24 cellular contexts compared by ENCODE assay signal in genomic region chr9:130914417-130915095, GRCh38. TPM values are rescaled to one million over a fixed set of nuclear protein-coding genes. Genes with fewer than 3 reads are reported as not detected.
DNase-seq lines count a peak whose midpoint lies in the region; ATAC-seq, FAIRE-seq and TF ChIP-seq lines count a peak whose summit lies in the region.
"Had no signal": no experiment of that assay in that cellular context is flagged by ENCODE, and none has a peak within 500 bp of the region (broad histone marks: within the 10 kb centered on the region; RNA-seq: fewer than 3 reads in every experiment).

No MANE protein-coding gene starts in this region.

- H3K56ac ChIP-seq in H9 (ENCODE audit: insufficient read length, low read depth, low read length), result no peak overlapping the region

- no peak overlapping the region for H4K91ac ChIP-seq in H9 (ENCODE audit: insufficient read length, low read depth, low read length)
- peak overlapping the region; percentile 92 for H4K91ac ChIP-seq in neuronal stem cell (ENCODE audit: low read depth, low read length, poor library complexity)

- no peak overlapping the region for H3K18ac ChIP-seq in H9 (ENCODE audit: insufficient read length, low read depth, low read length)
- H3K18ac ChIP-seq in neuronal stem cell (ENCODE audit: low read length), result peak overlapping the region; percentile 52

- RAD21 ChIA-PET in GM12878 (lab: Charles Lee; ENCODE audit: unreplicated experiment), result no interaction called here

- H2BK120ac ChIP-seq in H9 (ENCODE audit: low read depth, low read length, poor library complexity, severe bottlenecking) (no peak overlapping the region), neuronal stem cell (ENCODE audit: low read depth, low read length) (no peak overlapping the region)

- H4K8ac ChIP-seq in H9 (replicated peaks; ENCODE audit: insufficient read length, low read depth, low read length) (no peak overlapping the region), neuronal stem cell (ENCODE audit: low read depth, low read length) (no peak overlapping the region)

- no peak for TF ChIP-seq POLR2A in GM12878 (IDR thresholded peaks at IDR 0.05; ENCODE audit: low read depth, low read length)

- no peaks in the 10 kb centered on the region for H3K36me3 Mint-ChIP-seq in H9 (ENCODE audit: insufficient read depth in 1 of 3, low read depth in 3 of 3)
- H3K36me3 Mint-ChIP-seq: CD8-positive, alpha-beta memory T cell had no signal

- H3K23me2 ChIP-seq in H9 (ENCODE audit: insufficient read length, low read depth, low read length, poor library complexity, severe bottlenecking), result no peaks in the 10 kb centered on the region

- CTCF ChIA-PET in GM12878 (lab: Yijun Ruan, JAX), result interaction anchor here (0.7 to 1.1 kb wide), 2 partner anchors 50 to 215 kb away, joined by 3 read pairs; no protein-coding TSS in a partner anchor

- H3K4me3 Mint-ChIP-seq in H9, result no peak overlapping the region
- H3K4me3 Mint-ChIP-seq: CD8-positive, alpha-beta memory T cell had no signal

- H3K27ac Mint-ChIP-seq in H9, result no peak overlapping the region
- H3K27ac Mint-ChIP-seq: CD8-positive, alpha-beta memory T cell had no signal

- H3K27me3 Mint-ChIP-seq in H9 (ENCODE audit: low read depth), result no peaks in the 10 kb centered on the region

- H3K4ac ChIP-seq in H9 (ENCODE audit: low read depth, low read length) (no peak overlapping the region), neuronal stem cell (ENCODE audit: low read length) (peak overlapping the region; percentile 66)

- WGBS in H9 (ENCODE audit: extremely low coverage, insufficient read length, low lambda C conversion rate), result no CpG with 5 or more reads among the region's 24 CpGs
- 38% methylated on average over 24 of the region's 24 CpGs for WGBS in GM12878 (ENCODE audit: insufficient coverage, insufficient replicate concordance, low lambda C conversion rate, missing lambda C conversion rate)
- no CpG with 5 or more reads among the region's 24 CpGs for WGBS in neuronal stem cell (ENCODE audit: extremely low coverage in 2 of 2, insufficient read length in 2 of 2, insufficient replicate concordance in 1 of 2), 2 donors

- no TSS peak for BruUV-seq in GM12878 (replicated peaks; lab: Mats Ljungman, UMichigan)

- no peaks in the 10 kb centered on the region for H3K9me3 Mint-ChIP-seq in H9
- H3K9me3 Mint-ChIP-seq: CD8-positive, alpha-beta memory T cell had no signal

- POLR2A ChIA-PET in GM12878 (lab: Charles Lee), result no interaction called here

- ATAC-seq in GM12878 (peak; percentile 21; the same call in 2 of the 3 replicates), left ventricle myocardium superior (no peak)

- H2BK15ac ChIP-seq in H9 (ENCODE audit: low read depth, low read length) (no peak overlapping the region), neuronal stem cell (ENCODE audit: low read length) (peak overlapping the region; percentile 94)

- no peak overlapping the region for H3K27ac ChIP-seq in H9 (ENCODE audit: insufficient read length, low read depth, low read length)
- no peak overlapping the region for H3K27ac ChIP-seq in GM12878 (ENCODE audit: control insufficient read depth, insufficient read depth)
- no peak overlapping the region for H3K27ac ChIP-seq in neuronal stem cell (replicated peaks; ENCODE audit: low read length)
- no peak overlapping the region for H3K27ac ChIP-seq in kidney (ENCODE audit: low read depth in 2 of 2, low read length in 2 of 2)
- H3K27ac ChIP-seq in colonic mucosa, result no peak overlapping the region
- H3K27ac ChIP-seq: C4-2B, Peyer's patch, SJSA1 had no signal

- no peak overlapping the region for H4K5ac ChIP-seq in H9 (ENCODE audit: insufficient read length, low read depth, low read length)

- in situ Hi-C loops in GM12878 (cut with MboI), result no loop called here

- H2BK12ac ChIP-seq in H9 (ENCODE audit: insufficient read length, low read depth, low read length) (no peak overlapping the region), neuronal stem cell (ENCODE audit: low read length) (peak overlapping the region; percentile 16)

- H3K14ac ChIP-seq in H9 (ENCODE audit: insufficient read depth, low read length), result peak overlapping the region; percentile 37; the same call in 1 of the 2 replicates
- H3K14ac ChIP-seq in neuronal stem cell (ENCODE audit: low read length), result peak overlapping the region; percentile 47

- no peaks in the 10 kb centered on the region for H3K4me1 ChIP-seq in H9 (ENCODE audit: insufficient read depth, low read length)
- H3K4me1 ChIP-seq in GM12878 (ENCODE audit: control insufficient read depth, insufficient read depth, low read length), result no peaks in the 10 kb centered on the region
- H3K4me1 ChIP-seq in neuronal stem cell (ENCODE audit: control insufficient read depth in 2 of 2, insufficient read depth in 1 of 2, low read depth in 1 of 2, low read length in 2 of 2), result peaks cover 10% of the 10 kb centered on the region in 2 donors
- no peaks in the 10 kb centered on the region for H3K4me1 ChIP-seq in kidney (ENCODE audit: control insufficient read depth in 1 of 2, insufficient read depth in 1 of 2, low read depth in 1 of 2, low read length in 2 of 2)
- H3K4me1 ChIP-seq in colonic mucosa, result no peaks in the 10 kb centered on the region
- H3K4me1 ChIP-seq: HAP-1, Peyer's patch, SJSA1 had no signal

- H2AK5ac ChIP-seq in H9 (ENCODE audit: insufficient read length, low read length) (no peak overlapping the region), neuronal stem cell (ENCODE audit: low read depth, low read length) (peak overlapping the region; percentile 84)

- H2AFZ ChIP-seq in H9 (ENCODE audit: low read length), result no peak overlapping the region
- no peak overlapping the region for H2AFZ ChIP-seq in GM12878 (ENCODE audit: control insufficient read depth, low read depth, low read length)
- no peak overlapping the region for H2AFZ ChIP-seq in neuronal stem cell (ENCODE audit: low read length)

- H3T11ph ChIP-seq in H9 (ENCODE audit: low read length), result no peak overlapping the region

- SMC1A ChIA-PET in GM12878 (lab: Charles Lee; ENCODE audit: uncharacterized antibody, unreplicated experiment), result no interaction called here

- H3K9ac ChIP-seq in H9 (ENCODE audit: extremely low read depth, insufficient read length, low read length), result no peak overlapping the region
- no peak overlapping the region for H3K9ac ChIP-seq in GM12878 (ENCODE audit: control insufficient read depth, insufficient read depth, low read length)
- peak overlapping the region; percentile 63 for H3K9ac ChIP-seq in neuronal stem cell (ENCODE audit: low read depth, low read length, poor library complexity)
- H3K9ac ChIP-seq in kidney (ENCODE audit: low read length in 2 of 2), result no peak overlapping the region
- no peak overlapping the region for H3K9ac ChIP-seq in colonic mucosa (ENCODE audit: low read depth in 2 of 2, low read length in 2 of 2)

- H3K79me2 ChIP-seq in H9 (ENCODE audit: insufficient read depth, low read length) (no peaks in the 10 kb centered on the region), GM12878 (ENCODE audit: control insufficient read depth, insufficient read depth, low read length) (no peaks in the 10 kb centered on the region)

- TF ChIP-seq CTCF in H9 (conservative IDR thresholded peaks at IDR 0.05), result no peak
- TF ChIP-seq CTCF in GM12878 (IDR thresholded peaks at IDR 0.05 in 2 of 3, conservative IDR thresholded peaks at IDR 0.05 in 1 of 3; ENCODE audit: control insufficient read depth in 2 of 3, extremely low read depth in 1 of 3, insufficient read depth in 1 of 3, low read depth in 3 of 3, low read length in 3 of 3), result no peak
- TF ChIP-seq CTCF in kidney (IDR thresholded peaks at IDR 0.05; ENCODE audit: borderline replicate concordance, extremely low read depth, insufficient read depth), result no peak
- no peak for TF ChIP-seq CTCF in colonic mucosa (IDR thresholded peaks at IDR 0.05)

- no peaks in the 10 kb centered on the region for H3K27me3 ChIP-seq in H9 (ENCODE audit: insufficient read depth, low read length)
- H3K27me3 ChIP-seq in GM12878 (replicated peaks in 1 of 2; ENCODE audit: control insufficient read depth in 2 of 2, insufficient read depth in 2 of 2, low read length in 1 of 2), result no peaks in the 10 kb centered on the region
- H3K27me3 ChIP-seq in neuronal stem cell (ENCODE audit: control insufficient read depth in 3 of 3, insufficient read depth in 3 of 3, low read depth in 1 of 3, low read length in 3 of 3), result peaks cover 0 to 64% (median 2%) of the 10 kb centered on the region in 3 experiments
- H3K27me3 ChIP-seq in colonic mucosa, result no peaks in the 10 kb centered on the region
- H3K27me3 ChIP-seq: Peyer's patch had no signal

- H3K9me3 ChIP-seq in H9 (ENCODE audit: control insufficient read depth, low read depth, low read length) (no peaks in the 10 kb centered on the region), GM12878 (replicated peaks; ENCODE audit: control insufficient read depth, insufficient read depth, low read length) (no peaks in the 10 kb centered on the region), neuronal stem cell (replicated peaks in 1 of 2; ENCODE audit: control insufficient read depth in 2 of 2, insufficient read depth in 1 of 2, low read depth in 1 of 2, low read length in 2 of 2) (no peaks in the 10 kb centered on the region), kidney (ENCODE audit: control insufficient read depth in 1 of 2, low read length in 2 of 2) (no peaks in the 10 kb centered on the region), colonic mucosa (no peaks in the 10 kb centered on the region)
- H3K9me3 ChIP-seq: HAP-1, Peyer's patch, SJSA1 had no signal

- H3K4me2 ChIP-seq in H9 (ENCODE audit: insufficient read depth, insufficient read length, low read length) (no peak overlapping the region), GM12878 (ENCODE audit: control insufficient read depth, insufficient read depth) (no peak overlapping the region), neuronal stem cell (ENCODE audit: insufficient read depth, low read length, poor library complexity, severe bottlenecking) (no peak overlapping the region)

- TF ChIP-seq RAD21 in GM12878 (IDR thresholded peaks at IDR 0.05; ENCODE audit: insufficient read depth, low read depth, low read length), result no peak

- H2BK5ac ChIP-seq in H9 (ENCODE audit: insufficient read length, low read length) (no peak overlapping the region), neuronal stem cell (ENCODE audit: low read length) (no peak overlapping the region)

- DNase-seq in H9, result no peak
- DNase-seq in GM12878 (ENCODE audit: low read depth, low spot score), result no peak
- no peak for DNase-seq in neuronal stem cell (ENCODE audit: low spot score)
- no peak for DNase-seq in kidney
- no peak for DNase-seq in colonic mucosa
- no peak for DNase-seq in COLO668 (lab: John Stamatoyannopoulos, UW; ENCODE audit: unreplicated experiment)
- no peak for DNase-seq in left ventricle myocardium superior
- DNase-seq: ACHN; CD8-positive, alpha-beta memory T cell; KG1; NCI-H1092 treated with DMSO at 0.1 percent for 48 hours; NCI-H146; NCI-H2029; NCI-H226; NCI-H510A treated with DMSO at 0.1 percent for 48 hours; NCI-H774; Peyer's patch had no signal

- H3K4me1 Mint-ChIP-seq in H9, result peaks cover 12 to 29% of the 10 kb centered on the region in 2 experiments

- H4K20me1 ChIP-seq in H9 (ENCODE audit: control insufficient read depth, insufficient read depth, insufficient read length), result no peaks in the 10 kb centered on the region
- H4K20me1 ChIP-seq in GM12878 (ENCODE audit: control insufficient read depth, insufficient read depth), result no peaks in the 10 kb centered on the region

- H3K36me3 ChIP-seq in GM12878 (ENCODE audit: control insufficient read depth in 2 of 2, insufficient read depth in 2 of 2, low read length in 1 of 2), result no peaks in the 10 kb centered on the region
- no peaks in the 10 kb centered on the region for H3K36me3 ChIP-seq in neuronal stem cell (replicated peaks in 1 of 2; ENCODE audit: control insufficient read depth in 2 of 2, insufficient read depth in 2 of 2, low read length in 2 of 2)
- no peaks in the 10 kb centered on the region for H3K36me3 ChIP-seq in kidney (ENCODE audit: control insufficient read depth in 1 of 2, insufficient read depth in 2 of 2, low read length in 2 of 2)
- no peaks in the 10 kb centered on the region for H3K36me3 ChIP-seq in colonic mucosa
- H3K36me3 ChIP-seq: HAP-1, Peyer's patch, SJSA1 had no signal

- no peak overlapping the region for H2BK20ac ChIP-seq in H9 (ENCODE audit: low read depth, low read length, poor library complexity, severe bottlenecking)

- FAIRE-seq in GM12878 (lab: Jason Lieb, UNC), result no peak
- no peak for FAIRE-seq in kidney (lab: Jason Lieb, UNC)
- FAIRE-seq: G401.6, GM18507 had no signal

- H3K4me3 ChIP-seq in GM12878 (no peak overlapping the region), neuronal stem cell (ENCODE audit: low read length in 2 of 2) (no peak overlapping the region), kidney (ENCODE audit: low read length in 2 of 2) (no peak overlapping the region), colonic mucosa (no peak overlapping the region)
- H3K4me3 ChIP-seq: HAP-1, Peyer's patch, SJSA1 had no signal

- TF ChIP-seq EP300 in GM12878 (IDR thresholded peaks at IDR 0.05; ENCODE audit: borderline replicate concordance in 1 of 2, control insufficient read depth in 1 of 2, low read depth in 2 of 2, low read length in 2 of 2), result no peak

- intact Hi-C loops in GM12878 (cut with micrococcal nuclease; ENCODE audit: unreplicated experiment), result no loop called here
- intact Hi-C loops in kidney (cut with DNase I), result no loop called here
- intact Hi-C loops in colonic mucosa (cut with DNase I), result no loop called here
- intact Hi-C loops in left ventricle myocardium superior (cut with micrococcal nuclease), result no loop called here

- H3K23ac ChIP-seq in H9 (ENCODE audit: insufficient read length, low read depth, low read length) (no peak overlapping the region), neuronal stem cell (ENCODE audit: low read depth, low read length, poor library complexity) (peak overlapping the region; percentile 99)

- no peaks in the 10 kb centered on the region for H3K79me1 ChIP-seq in H9 (ENCODE audit: insufficient read depth, low read depth, low read length, poor library complexity, severe bottlenecking)
- peaks cover 3% of the 10 kb centered on the region for H3K79me1 ChIP-seq in neuronal stem cell (ENCODE audit: low read depth, low read length)

RNA-seq across cellular contexts. Expression of gene QRFP, which starts 17.9 kb away (rescaled TPM):
- total RNA-seq in H9 (2021), result not detected in 2 replicates
- not detected in 2 replicates for total RNA-seq in GM12878 (2013; cell fraction: nucleolus; rRNA removed)
- not detected in 2 replicates for total RNA-seq in GM12878 (2014; rRNA removed)
- not detected in 2 replicates for total RNA-seq in GM12878 (2014; rRNA removed; fragmentation: Illumina TruSeq; extraction: Trizol)
- total RNA-seq in GM12878 (2021), result not detected in 2 replicates
- polyA plus RNA-seq in GM12878 (2011; ENCODE audit: low read depth), result not detected
- polyA plus RNA-seq in GM12878 (2011; rRNA removed), result not detected in 2 replicates
- not detected in 2 replicates for polyA plus RNA-seq in GM12878 (2011; cell fraction: cytosol; rRNA removed)
- polyA plus RNA-seq in GM12878 (2011; cell fraction: nucleus; rRNA removed), result not detected in 2 replicates
- 0.12 and 0.14 TPM in 2 replicates for polyA plus RNA-seq in GM12878 (2012)
- polyA plus RNA-seq in GM12878 (2014; fragmentation: Illumina TruSeq; extraction: Trizol), result not detected in 2 replicates
- not detected for polyA plus RNA-seq in GM12878 (2014; fragmentation: Nextera tagmentation; extraction: Ambion mirVana)
- polyA plus RNA-seq in GM12878 (2014; rRNA removed), result not detected in 2 replicates
- polyA plus RNA-seq in GM12878 (2016; fragmentation: Nextera tagmentation; extraction: Ambion mirVana), result not detected
- not detected in 2 replicates for polyA minus RNA-seq in GM12878 (2011; rRNA and poly(A)+ RNA removed)
- polyA minus RNA-seq in GM12878 (2011; cell fraction: cytosol; rRNA and poly(A)+ RNA removed), result not detected in 2 replicates
- not detected in 2 replicates for polyA minus RNA-seq in GM12878 (2011; cell fraction: nucleus; rRNA and poly(A)+ RNA removed)
- polyA plus RNA-seq in neuronal stem cell (2013, experiment 1 of 2), result not detected
- not detected for polyA plus RNA-seq in neuronal stem cell (2013, experiment 2 of 2)
- not detected for total RNA-seq in kidney
- not detected for polyA plus RNA-seq in kidney (ENCODE audit: insufficient read depth, low read depth, low replicate concordance)
- total RNA-seq in colonic mucosa, result under 1 TPM in 1 of 2 donors, not detected in 1; 0.77 TPM
- not detected for total RNA-seq in left ventricle myocardium superior
- total RNA-seq: CD8-positive, alpha-beta memory T cell; Daoy; OCI-LY7; Peyer's patch; SJSA1 had no signal
- polyA plus RNA-seq: CD8-positive, alpha-beta memory T cell had no signal

RNA-seq across cellular contexts. Expression of gene FIBCD1, which starts 24.5 kb away (rescaled TPM):
- 6.2 and 7.1 TPM in 2 replicates for total RNA-seq in H9 (2021)
- total RNA-seq in GM12878 (2013; cell fraction: nucleolus; rRNA removed), result not detected in 2 replicates
- total RNA-seq in GM12878 (2014; rRNA removed), result 2.5 TPM in 1 of 2 replicates, not detected in the other
- total RNA-seq in GM12878 (2014; rRNA removed; fragmentation: Illumina TruSeq; extraction: Trizol), result not detected in 2 replicates
- total RNA-seq in GM12878 (2021), result 0.08 and 0.95 TPM in 2 replicates
- polyA plus RNA-seq in GM12878 (2011; ENCODE audit: low read depth), result not detected
- polyA plus RNA-seq in GM12878 (2011; rRNA removed), result 0.07 TPM in 1 of 2 replicates, not detected in the other
- polyA plus RNA-seq in GM12878 (2011; cell fraction: cytosol; rRNA removed), result 0.32 and 0.36 TPM in 2 replicates
- 0.13 and 0.45 TPM in 2 replicates for polyA plus RNA-seq in GM12878 (2011; cell fraction: nucleus; rRNA removed)
- polyA plus RNA-seq in GM12878 (2012), result not detected in 2 replicates
- polyA plus RNA-seq in GM12878 (2014; fragmentation: Illumina TruSeq; extraction: Trizol), result not detected in 2 replicates
- polyA plus RNA-seq in GM12878 (2014; fragmentation: Nextera tagmentation; extraction: Ambion mirVana), result not detected
- polyA plus RNA-seq in GM12878 (2014; rRNA removed), result 0.04 and 0.41 TPM in 2 replicates
- polyA plus RNA-seq in GM12878 (2016; fragmentation: Nextera tagmentation; extraction: Ambion mirVana), result under 1 TPM in 1 of 2 experiments, not detected in 1; 0.44 TPM
- polyA minus RNA-seq in GM12878 (2011; rRNA and poly(A)+ RNA removed), result not detected in 2 replicates
- 0.40 TPM in 1 of 2 replicates, not detected in the other for polyA minus RNA-seq in GM12878 (2011; cell fraction: cytosol; rRNA and poly(A)+ RNA removed)
- polyA minus RNA-seq in GM12878 (2011; cell fraction: nucleus; rRNA and poly(A)+ RNA removed), result not detected in 2 replicates
- 0.82 TPM for polyA plus RNA-seq in neuronal stem cell (2013, experiment 1 of 2)
- polyA plus RNA-seq in neuronal stem cell (2013, experiment 2 of 2), result 0.89 TPM
- total RNA-seq in kidney, result 0.25 TPM
- polyA plus RNA-seq in kidney (ENCODE audit: insufficient read depth, low read depth, low replicate concordance), result not detected
- total RNA-seq in colonic mucosa, result 10 to 100 TPM in 1 of 2 donors, 1 to 10 TPM in 1; 9.0 to 32.9 TPM
- total RNA-seq in left ventricle myocardium superior, result 0.40 TPM
- total RNA-seq: CD8-positive, alpha-beta memory T cell; OCI-LY7 had no signal
- polyA plus RNA-seq: CD8-positive, alpha-beta memory T cell had no signal
